In genomic region chr20:54140927-54141566, GRCh38 we compare ENCODE assay signal across 21 cellular contexts. TPM values are rescaled to one million over a fixed set of nuclear protein-coding genes. Genes with fewer than 3 reads are reported as not detected.
A peak's percentile ranks its signal among the peaks of the same experiment; 100 is the strongest.
DNase-seq lines count a peak whose midpoint lies in the region; FAIRE-seq and TF ChIP-seq lines count a peak whose summit lies in the region.
"Had no signal": no experiment of that assay in that cellular context is flagged by ENCODE, and none has a peak within 500 bp of the region (broad histone marks: within the 10 kb centered on the region; RNA-seq: fewer than 3 reads in every experiment).

No MANE protein-coding gene starts in this region.

- H3K9ac ChIP-seq in GM23248 (peak overlapping the region; percentile 31; the same call in 1 of the 2 replicates), trophoblast cell (ENCODE audit: low read length) (no peak overlapping the region)

- TF ChIP-seq POLR2A in esophagus muscularis mucosa (IDR thresholded peaks at IDR 0.05; ENCODE audit: low read depth) (no peak), GM12892 (IDR thresholded peaks at IDR 0.05; ENCODE audit: low read depth, low read length) (no peak)

- no peaks in the 10 kb centered on the region for H4K20me1 ChIP-seq in GM23248 (ENCODE audit: insufficient read depth)

- TF ChIP-seq EP300 in esophagus muscularis mucosa (IDR thresholded peaks at IDR 0.05), result no peak

- DNase-seq in GM23248 (peak; percentile 77), RWPE1 (ENCODE audit: low spot score) (peak; percentile 94), choroid plexus epithelial cell (ENCODE audit: low read depth) (peak; percentile 79), trophoblast cell (peak; percentile 62 to 94), esophagus muscularis mucosa (ENCODE audit: extremely low spot score) (no peak), GM12892 (ENCODE audit: insufficient read length) (no peak), anterior cingulate cortex (lab: John Stamatoyannopoulos, UW) (no peak), T-helper 1 cell (no peak)
- DNase-seq: activated CD4-positive, alpha-beta T cell treated with anti-CD3 and anti-CD28 coated beads for 48 hours; activated naive CD8-positive, alpha-beta T cell treated with anti-CD3 and anti-CD28 coated beads for 36 hours; activated T-cell treated with anti-CD3 and anti-CD28 coated beads, Interleukin-2, amount 50 U/mL, for 24 hours; CD4-positive, CD25-positive, alpha-beta regulatory T cell; heart left ventricle; MG63; NCI-H2081 treated with DMSO at 0.1 percent for 48 hours; NCI-H748 treated with DMSO at 0.1 percent for 48 hours; stimulated activated CD4-positive, alpha-beta T cell treated with anti-CD3 and anti-CD28 coated beads, Interleukin-15, amount 100 ng/mL, for 24 hours had no signal

- TF ChIP-seq CTCF in RWPE1 (conservative IDR thresholded peaks at IDR 0.05; ENCODE audit: low read depth) (no peak), choroid plexus epithelial cell (conservative IDR thresholded peaks at IDR 0.05; ENCODE audit: low read depth, low read length) (no peak), esophagus muscularis mucosa (IDR thresholded peaks at IDR 0.05) (no peak)

- no peak overlapping the region for H2AK5ac ChIP-seq in trophoblast cell (ENCODE audit: low read length)

- intact Hi-C loops in esophagus muscularis mucosa (cut with DNase I), result no loop called here

- H3K9me3 ChIP-seq in GM23248 (ENCODE audit: low read depth), result no peaks in the 10 kb centered on the region
- H3K9me3 ChIP-seq in trophoblast cell (ENCODE audit: insufficient read depth, low read depth, low read length), result peaks cover 4% of the 10 kb centered on the region
- H3K9me3 ChIP-seq in esophagus muscularis mucosa, result peaks cover 0 to 7% (median 3%) of the 10 kb centered on the region in 4 donors

- H3K36me3 ChIP-seq in GM23248 (ENCODE audit: low read depth), result no peaks in the 10 kb centered on the region
- no peaks in the 10 kb centered on the region for H3K36me3 ChIP-seq in trophoblast cell (ENCODE audit: control insufficient read depth in 1 of 2, insufficient read depth in 2 of 2, low read length in 2 of 2)
- no peaks in the 10 kb centered on the region for H3K36me3 ChIP-seq in esophagus muscularis mucosa
- H3K36me3 ChIP-seq: heart left ventricle, MG63 had no signal

- in situ Hi-C loops in GM23248 (cut with MboI), result no loop called here

- H3K79me2 ChIP-seq in GM23248 (ENCODE audit: insufficient read depth) (no peaks in the 10 kb centered on the region), trophoblast cell (ENCODE audit: control insufficient read depth, insufficient read depth, low read length, poor library complexity) (no peaks in the 10 kb centered on the region)

- CTCF ChIA-PET in RWPE1 (lab: Yijun Ruan, JAX), result interaction anchor here (0.7 to 1.3 kb wide), 3 partner anchors 59 to 1990 kb away, joined by 3 to 4 read pairs (median 3); no protein-coding TSS in a partner anchor

- no peak overlapping the region for H2BK120ac ChIP-seq in trophoblast cell (ENCODE audit: insufficient read depth, low read length, poor library complexity)

- H2BK12ac ChIP-seq in trophoblast cell (ENCODE audit: low read length), result peak overlapping the region; percentile 11

- H3K23ac ChIP-seq in trophoblast cell (ENCODE audit: low read length), result no peak overlapping the region

- POLR2A ChIA-PET in RWPE1 (lab: Yijun Ruan, JAX; ENCODE audit: low non-redundant PET), result no interaction called here

- H4K8ac ChIP-seq in trophoblast cell (ENCODE audit: low read depth, low read length), result no peak overlapping the region

- peaks cover 19% of the 10 kb centered on the region for H3K4me1 ChIP-seq in GM23248 (ENCODE audit: insufficient read depth)
- H3K4me1 ChIP-seq in trophoblast cell (ENCODE audit: control insufficient read depth in 1 of 2, insufficient read depth in 2 of 2, low read length in 2 of 2), result peaks cover 0 to 2% of the 10 kb centered on the region in 2 experiments
- H3K4me1 ChIP-seq in esophagus muscularis mucosa, result no peaks in the 10 kb centered on the region
- H3K4me1 ChIP-seq: heart left ventricle had no signal

- H3K9me2 ChIP-seq in GM23248 (ENCODE audit: insufficient read depth), result no peaks in the 10 kb centered on the region

- H3K4me2 ChIP-seq in GM23248 (ENCODE audit: unreplicated experiment) (peak overlapping the region; percentile 26), trophoblast cell (ENCODE audit: low read length) (no peak overlapping the region)

- no peak overlapping the region for H2BK5ac ChIP-seq in trophoblast cell (ENCODE audit: low read depth, low read length, poor library complexity)

- H2AFZ ChIP-seq in GM23248, result no peak overlapping the region
- H2AFZ ChIP-seq in trophoblast cell (ENCODE audit: insufficient read depth, low read length, poor library complexity), result no peak overlapping the region

- H3K18ac ChIP-seq in trophoblast cell (ENCODE audit: low read length), result no peak overlapping the region

- H3K4ac ChIP-seq in trophoblast cell (ENCODE audit: low read depth, low read length), result no peak overlapping the region

- H3K27ac ChIP-seq in GM23248 (peak overlapping the region; percentile 82), RWPE1 (peak overlapping the region; percentile 72; the same call in 1 of the 2 replicates), trophoblast cell (ENCODE audit: low read depth, low read length) (no peak overlapping the region), esophagus muscularis mucosa (replicated peaks in 1 of 4) (no peak overlapping the region)
- H3K27ac ChIP-seq: heart left ventricle had no signal

- H3K4me3 ChIP-seq in GM23248, result no peak overlapping the region
- H3K4me3 ChIP-seq in choroid plexus epithelial cell (ENCODE audit: low read depth, low read length), result no peak overlapping the region
- H3K4me3 ChIP-seq in trophoblast cell (ENCODE audit: low read depth, low read length), result no peak overlapping the region
- H3K4me3 ChIP-seq in esophagus muscularis mucosa, result no peak overlapping the region
- H3K4me3 ChIP-seq: heart left ventricle, MG63 had no signal

- 23 to 33% methylated on average over 6 of the region's 6 CpGs for WGBS in GM23248 (ENCODE audit: low coverage in 1 of 2, low lambda C conversion rate in 2 of 2, missing lambda C conversion rate in 2 of 2), 2 experiments
- no CpG with 5 or more reads among the region's 6 CpGs for WGBS in trophoblast cell (ENCODE audit: extremely low coverage, insufficient coverage, insufficient read length)
- 75% methylated on average over 6 of the region's 6 CpGs for WGBS in esophagus muscularis mucosa

- H3K27me3 ChIP-seq in GM23248 (replicated peaks; ENCODE audit: insufficient read depth), result no peaks in the 10 kb centered on the region
- no peaks in the 10 kb centered on the region for H3K27me3 ChIP-seq in trophoblast cell (ENCODE audit: insufficient read depth, low read length)
- H3K27me3 ChIP-seq in esophagus muscularis mucosa, result peaks cover 0 to 11% (median 0%) of the 10 kb centered on the region in 4 donors
- H3K27me3 ChIP-seq: MG63 had no signal

- no peak overlapping the region for H4K12ac ChIP-seq in trophoblast cell (ENCODE audit: low read depth, low read length)

- H3K79me1 ChIP-seq in trophoblast cell (ENCODE audit: low read length), result peaks cover 8% of the 10 kb centered on the region

- no peak overlapping the region for H4K91ac ChIP-seq in trophoblast cell (ENCODE audit: low read depth, low read length)

- FAIRE-seq in GM12892 (lab: Jason Lieb, UNC), result no peak

- H3K14ac ChIP-seq in trophoblast cell (ENCODE audit: low read length), result no peak overlapping the region

- H3F3A ChIP-seq in GM23248 (ENCODE audit: insufficient read depth), result peaks cover 26% of the 10 kb centered on the region

RNA-seq across cellular contexts. Expression of gene CYP24A1, which starts 32.7 kb away (rescaled TPM):
- total RNA-seq in GM23248 (2014; rRNA removed; shearing (Covaris generic)), result 1.2 TPM in 1 of 2 replicates, not detected in the other
- polyA plus RNA-seq in GM23248 (2016; fragmentation: Nextera tagmentation; extraction: Ambion mirVana), result 0.37 and 0.43 TPM in 2 replicates
- polyA plus RNA-seq in trophoblast cell (2013), result 4.6 and 4.7 TPM in 2 replicates
- not detected for total RNA-seq in esophagus muscularis mucosa
- polyA plus RNA-seq in GM12892 (2012; ENCODE audit: missing spikeins), result not detected
- total RNA-seq: activated naive CD8-positive, alpha-beta T cell treated with anti-CD3 and anti-CD28 coated beads for 36 hours; chondrocyte; heart left ventricle; posterior vena cava; subcutaneous adipose tissue; T-helper 2 cell treated with Interferon-gamma antibody and Interleukin-4, amounts not matched to agents 100 ng/mL and 5 ng/mL, for 36 hours had no signal
- polyA plus RNA-seq: heart left ventricle had no signal

Comparison
In these comparisons a context has a peak if more than half of its experiments do, and no peak if none do; other contexts are left out.
1. DNase-seq: peak in GM23248 (single experiment), RWPE1 (single experiment), choroid plexus epithelial cell (single experiment) and trophoblast cell (2 of 2); none in esophagus muscularis mucosa (single experiment), GM12892 (single experiment), anterior cingulate cortex (0 of 58) and T-helper 1 cell (0 of 5).
2. H3K27ac ChIP-seq: peak in GM23248 (single experiment) and RWPE1 (single experiment); none in trophoblast cell (single experiment) and esophagus muscularis mucosa (0 of 4).